Comparison of ENCODE assay signal across 9 cellular contexts in genomic region chr5:16727937-16728336, GRCh38.
A peak's percentile ranks its signal among the peaks of the same experiment; 100 is the strongest.
DNase-seq lines count a peak whose midpoint lies in the region; ATAC-seq and TF ChIP-seq lines count a peak whose summit lies in the region.
"Had no signal": no experiment of that assay in that cellular context is flagged by ENCODE, and none has a peak within 500 bp of the region (broad histone marks: within the 10 kb centered on the region; RNA-seq: fewer than 3 reads in every experiment).

No MANE protein-coding gene starts in this region.

- H3K9me3 ChIP-seq in sigmoid colon: no peaks in the 10 kb centered on the region

- H3K4me1 ChIP-seq in sigmoid colon: peaks cover 0 to 16% (median 10%) of the 10 kb centered on the region in 4 donors

- TF ChIP-seq POLR2A in sigmoid colon (IDR thresholded peaks at IDR 0.05): no peak

- H3K27me3 ChIP-seq in sigmoid colon: no peaks in the 10 kb centered on the region

- no peak overlapping the region for H3K4me3 ChIP-seq in sigmoid colon

- ATAC-seq in HG02885 (IDR thresholded peaks at IDR 0.05; ENCODE audit: poor library complexity, unreplicated experiment) (peak; percentile 46), left cardiac atrium (peak; percentile 18 to 74), HG02981 (IDR thresholded peaks at IDR 0.05; ENCODE audit: unreplicated experiment) (no peak), GM21528 (IDR thresholded peaks at IDR 0.05; ENCODE audit: low FRiP score, unreplicated experiment) (no peak)

- peak; percentile 98 for DNase-seq in NCI-H748 treated with DMSO at 0.1 percent for 48 hours (lab: John Stamatoyannopoulos, UW)
- DNase-seq in left cardiac atrium: no peak
- peak; percentile 69 for DNase-seq in sigmoid colon
- DNase-seq in NCI-H524 treated with DMSO at 0.1 percent for 48 hours (lab: John Stamatoyannopoulos, UW): no peak
- DNase-seq in activated naive CD4-positive, alpha-beta T cell treated with Interleukin-2 at 50 U/mL for 16 hours: no peak
- DNase-seq: cerebellar nuclear complex had no signal

- no peak for TF ChIP-seq EP300 in sigmoid colon (IDR thresholded peaks at IDR 0.05)

- intact Hi-C loops in left cardiac atrium (cut with DNase I) (no loop called here), sigmoid colon (cut with DNase I) (no loop called here)

- H3K27ac ChIP-seq in sigmoid colon: no peak overlapping the region

- H3K36me3 ChIP-seq in sigmoid colon: no peaks in the 10 kb centered on the region

- no peak for TF ChIP-seq CTCF in sigmoid colon (IDR thresholded peaks at IDR 0.05)

- 11 to 20% methylated on average over 9 of the region's 9 CpGs for WGBS in sigmoid colon, 2 donors

Comparison
In these comparisons a context has a peak if more than half of its experiments do, and no peak if none do; other contexts are left out.
1. ATAC-seq: peak in HG02885 (single experiment) and left cardiac atrium (2 of 2); none in HG02981 (single experiment) and GM21528 (single experiment).
2. DNase-seq: peak in NCI-H748 treated with DMSO at 0.1 percent for 48 hours (single experiment) and sigmoid colon (single experiment); none in left cardiac atrium (single experiment), NCI-H524 treated with DMSO at 0.1 percent for 48 hours (single experiment) and activated naive CD4-positive, alpha-beta T cell treated with Interleukin-2 at 50 U/mL for 16 hours (single experiment).